ENCODE assay signal across 9 cellular contexts in genomic region chr14:34650786-34651584, GRCh38. TPM values are rescaled to one million over a fixed set of nuclear protein-coding genes. Genes with fewer than 3 reads are reported as not detected.
A peak's percentile ranks its signal among the peaks of the same experiment; 100 is the strongest.
DNase-seq lines count a peak whose midpoint lies in the region; ATAC-seq and TF ChIP-seq lines count a peak whose summit lies in the region.
"Had no signal": no experiment of that assay in that cellular context is flagged by ENCODE, and none has a peak within 500 bp of the region (broad histone marks: within the 10 kb centered on the region; RNA-seq: fewer than 3 reads in every experiment).

No MANE protein-coding gene starts in this region.

- H3K4me1 ChIP-seq in osteoblast (ENCODE audit: insufficient read depth, low read length): peaks cover 17% of the 10 kb centered on the region

- no peak for ATAC-seq in HG03439 (IDR thresholded peaks at IDR 0.05; ENCODE audit: unreplicated experiment)

- CTCF ChIA-PET in Calu3 (lab: Charles Lee): interaction anchor here (0.5 to 1.1 kb wide), 4 partner anchors 19 to 82 kb away, joined by 3 to 5 read pairs (median 4); no protein-coding TSS in a partner anchor
- CTCF ChIA-PET in activated naive CD4-positive, alpha-beta T cell treated with anti-CD3 and anti-CD28 coated beads for 36 hours (lab: Charles Lee): interaction anchor here (0.6 kb wide), 1 partner anchor 113 kb away, joined by 3 read pairs; no protein-coding TSS in a partner anchor

- DNase-seq in Calu3 (peak; percentile 54), NCI-H82 treated with DMSO at 0.1 percent for 48 hours (lab: John Stamatoyannopoulos, UW; ENCODE audit: unreplicated experiment) (peak; percentile 59), epithelial cell of esophagus (ENCODE audit: low read depth) (peak; percentile 97), osteoblast (ENCODE audit: insufficient read length, low spot score, missing footprints) (peak; percentile 92), GM20000 (ENCODE audit: low spot score) (no peak)
- no peak for DNase-seq in activated naive CD4-positive, alpha-beta T cell treated with anti-CD3 and anti-CD28 coated beads for 36 hours
- no peak for DNase-seq in activated CD4-positive, alpha-beta T cell treated with anti-CD3 and anti-CD28 coated beads, Interleukin-2, amount 10 ng/mL, durations not matched to agents 24 days and 14 days
- DNase-seq: hippocampal formation had no signal

- H3K4me3 ChIP-seq in epithelial cell of esophagus (ENCODE audit: low read length) (no peak overlapping the region), osteoblast (ENCODE audit: insufficient read depth, low read length) (no peak overlapping the region)

- no peaks in the 10 kb centered on the region for H3K27me3 ChIP-seq in osteoblast (ENCODE audit: insufficient read depth, low read length)

- H3K4me1 Mint-ChIP-seq in Calu3 (ENCODE audit: low read depth, unreplicated experiment): peaks cover 29% of the 10 kb centered on the region
- H3K4me1 Mint-ChIP-seq in activated naive CD4-positive, alpha-beta T cell treated with anti-CD3 and anti-CD28 coated beads for 36 hours (ENCODE audit: low read depth): no peaks in the 10 kb centered on the region
- peaks cover 3% of the 10 kb centered on the region for H3K4me1 Mint-ChIP-seq in activated CD4-positive, alpha-beta T cell treated with anti-CD3 and anti-CD28 coated beads, Interleukin-2, amount 10 ng/mL, durations not matched to agents 24 days and 14 days

- peak overlapping the region; percentile 16 for H3K4me2 ChIP-seq in osteoblast (ENCODE audit: insufficient read depth, low read length)

- H2AFZ ChIP-seq in osteoblast (ENCODE audit: low read length): no peak overlapping the region

- H3K27me3 Mint-ChIP-seq in Calu3 (ENCODE audit: unreplicated experiment): no peaks in the 10 kb centered on the region
- H3K27me3 Mint-ChIP-seq in activated naive CD4-positive, alpha-beta T cell treated with anti-CD3 and anti-CD28 coated beads for 36 hours (ENCODE audit: low read depth): no peaks in the 10 kb centered on the region
- peaks cover 1% of the 10 kb centered on the region for H3K27me3 Mint-ChIP-seq in activated CD4-positive, alpha-beta T cell treated with anti-CD3 and anti-CD28 coated beads, Interleukin-2, amount 10 ng/mL, durations not matched to agents 24 days and 14 days

- H3K9me3 Mint-ChIP-seq in Calu3 (ENCODE audit: low read depth, unreplicated experiment): no peaks in the 10 kb centered on the region
- no peaks in the 10 kb centered on the region for H3K9me3 Mint-ChIP-seq in activated naive CD4-positive, alpha-beta T cell treated with anti-CD3 and anti-CD28 coated beads for 36 hours
- H3K9me3 Mint-ChIP-seq in activated CD4-positive, alpha-beta T cell treated with anti-CD3 and anti-CD28 coated beads, Interleukin-2, amount 10 ng/mL, durations not matched to agents 24 days and 14 days: no peaks in the 10 kb centered on the region

- peak overlapping the region; percentile 76 for H3K27ac ChIP-seq in osteoblast (ENCODE audit: low read depth, low read length)

- no peak overlapping the region for H3K4me3 Mint-ChIP-seq in Calu3 (ENCODE audit: low read depth, unreplicated experiment)
- no peak overlapping the region for H3K4me3 Mint-ChIP-seq in activated naive CD4-positive, alpha-beta T cell treated with anti-CD3 and anti-CD28 coated beads for 36 hours
- H3K4me3 Mint-ChIP-seq in activated CD4-positive, alpha-beta T cell treated with anti-CD3 and anti-CD28 coated beads, Interleukin-2, amount 10 ng/mL, durations not matched to agents 24 days and 14 days: no peak overlapping the region

- H4K20me1 ChIP-seq in osteoblast (ENCODE audit: insufficient read depth, low read length): no peaks in the 10 kb centered on the region

- BruUV-seq in Calu3 (replicated peaks; lab: Mats Ljungman, UMichigan): no TSS peak

- H3K36me3 Mint-ChIP-seq in Calu3 (ENCODE audit: insufficient read depth, unreplicated experiment): no peaks in the 10 kb centered on the region
- no peaks in the 10 kb centered on the region for H3K36me3 Mint-ChIP-seq in activated naive CD4-positive, alpha-beta T cell treated with anti-CD3 and anti-CD28 coated beads for 36 hours (ENCODE audit: low read depth)
- no peaks in the 10 kb centered on the region for H3K36me3 Mint-ChIP-seq in activated CD4-positive, alpha-beta T cell treated with anti-CD3 and anti-CD28 coated beads, Interleukin-2, amount 10 ng/mL, durations not matched to agents 24 days and 14 days (ENCODE audit: low read depth)

- peak overlapping the region; percentile 75 for H3K27ac Mint-ChIP-seq in Calu3 (ENCODE audit: unreplicated experiment)
- H3K27ac Mint-ChIP-seq in activated naive CD4-positive, alpha-beta T cell treated with anti-CD3 and anti-CD28 coated beads for 36 hours: no peak overlapping the region
- H3K27ac Mint-ChIP-seq in activated CD4-positive, alpha-beta T cell treated with anti-CD3 and anti-CD28 coated beads, Interleukin-2, amount 10 ng/mL, durations not matched to agents 24 days and 14 days: no peak overlapping the region

- H3K36me3 ChIP-seq in osteoblast (ENCODE audit: insufficient read depth, low read length): no peaks in the 10 kb centered on the region

- intact Hi-C loops in Calu3 (cut with micrococcal nuclease; ENCODE audit: unreplicated experiment): no loop called here
- intact Hi-C loops in activated naive CD4-positive, alpha-beta T cell treated with anti-CD3 and anti-CD28 coated beads for 36 hours (cut with micrococcal nuclease): no loop called here
- intact Hi-C loops in activated CD4-positive, alpha-beta T cell treated with anti-CD3 and anti-CD28 coated beads, Interleukin-2, amount 10 ng/mL, durations not matched to agents 24 days and 14 days (cut with micrococcal nuclease): no loop called here

- no peaks in the 10 kb centered on the region for H3K9me3 ChIP-seq in osteoblast (ENCODE audit: low read depth, low read length)

- no peaks in the 10 kb centered on the region for H3K79me2 ChIP-seq in osteoblast (ENCODE audit: insufficient read depth, low read length)

- TF ChIP-seq CTCF in Calu3 (IDR thresholded peaks at IDR 0.05; ENCODE audit: unreplicated experiment) (no peak), epithelial cell of esophagus (IDR thresholded peaks at IDR 0.05; ENCODE audit: insufficient read depth, low read depth, low read length, missing control alignments) (no peak), osteoblast (IDR thresholded peaks at IDR 0.05; ENCODE audit: extremely low read depth, low read depth, low read length) (no peak), GM20000 (IDR thresholded peaks at IDR 0.05; ENCODE audit: extremely low read depth, missing control alignments) (no peak)

RNA-seq across cellular contexts. Expression of gene SNX6, which starts 21.0 kb away (rescaled TPM):
- total RNA-seq in Calu3 (2022) (59.2 and 64.1 TPM in 2 replicates), osteoblast (177 and 204 TPM in 2 replicates)
- 10 to 100 TPM; 73.9 to 74.3 TPM for total RNA-seq in activated naive CD4-positive, alpha-beta T cell treated with anti-CD3 and anti-CD28 coated beads for 36 hours
- 68.6 and 70.4 TPM in 2 replicates for total RNA-seq in activated CD4-positive, alpha-beta T cell treated with anti-CD3 and anti-CD28 coated beads, Interleukin-2, amount 10 ng/mL, durations not matched to agents 24 days and 14 days

Comparison
In these comparisons a context has a peak if more than half of its experiments do, and no peak if none do; other contexts are left out.
1. DNase-seq: peak in Calu3 (single experiment), NCI-H82 treated with DMSO at 0.1 percent for 48 hours (single experiment), epithelial cell of esophagus (single experiment) and osteoblast (single experiment); none in activated naive CD4-positive, alpha-beta T cell treated with anti-CD3 and anti-CD28 coated beads for 36 hours (single experiment), activated CD4-positive, alpha-beta T cell treated with anti-CD3 and anti-CD28 coated beads, Interleukin-2, amount 10 ng/mL, durations not matched to agents 24 days and 14 days (single experiment) and GM20000 (single experiment).